ENCODE assay signal across 8 cellular contexts in the genomic region with DNA sequence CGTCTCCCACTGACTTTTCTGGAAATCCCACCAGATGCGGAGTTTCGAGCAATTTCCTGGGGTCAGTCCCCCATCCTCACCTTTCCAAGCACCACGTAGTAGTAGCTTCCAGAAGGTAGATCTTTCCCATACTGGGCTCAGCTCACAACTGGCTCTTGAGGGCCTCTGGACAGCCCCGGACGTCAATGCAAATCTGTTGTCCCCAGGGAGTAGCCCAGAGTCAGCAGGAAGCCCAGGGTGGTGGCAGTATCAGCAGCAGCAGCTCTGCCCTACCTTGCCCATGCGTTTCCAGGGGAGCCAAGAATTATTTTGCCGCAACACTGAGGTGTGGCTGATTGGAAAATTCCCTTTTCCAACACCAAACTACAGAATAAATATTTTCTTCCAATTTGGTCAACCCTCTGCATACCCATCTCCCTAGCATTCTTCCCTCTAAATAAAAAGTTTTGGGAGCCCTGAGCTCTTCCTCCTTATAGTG.
DNase-seq lines count a peak whose midpoint lies in the region; ATAC-seq and TF ChIP-seq lines count a peak whose summit lies in the region.

No MANE protein-coding gene starts in this region.

- intact Hi-C loops in posterior vena cava (cut with DNase I), result loop anchor here (10.0 kb wide), 2 partner anchors 143 to 767 kb away; a partner anchor contains a TSS

- POLR2A ChIA-PET in naive thymus-derived CD8-positive, alpha-beta T cell (lab: Charles Lee), result interaction anchor here (0.9 to 14.5 kb wide), 15 partner anchors 8 to 900 kb away, joined by 3 to 462 read pairs (median 9); a partner anchor contains a TSS

- H3K36me3 Mint-ChIP-seq in naive thymus-derived CD8-positive, alpha-beta T cell, result peaks cover 10 to 44% (median 11%) of the 10 kb centered on the region in 3 donors

- peak overlapping the region; percentile 96 for H3K27ac ChIP-seq in OCI-LY3 (ENCODE audit: low read length)

- H2AFZ ChIP-seq in OCI-LY3 (ENCODE audit: low read depth, low read length), result no peak overlapping the region

- peaks cover 48% of the 10 kb centered on the region for H4K20me1 ChIP-seq in OCI-LY3 (ENCODE audit: insufficient read depth, low read length)

- H3K4me3 Mint-ChIP-seq in naive thymus-derived CD8-positive, alpha-beta T cell, result peak overlapping the region; percentile 83 to 99 (median 96)

- DNase-seq in GM13977 (ENCODE audit: low spot score) (peak; percentile 87), kidney glomerular epithelial cell (lab: John Stamatoyannopoulos, UW) (no peak), NCI-H226 (no peak), posterior vena cava (ENCODE audit: low spot score) (no peak)
- no peak for DNase-seq in naive thymus-derived CD8-positive, alpha-beta T cell
- DNase-seq in activated effector memory CD4-positive, alpha-beta T cell treated with anti-CD3 and anti-CD28 coated beads, Interleukin-2, amount 50 U/mL, for 16 hours, result no peak

- peaks cover 85% of the 10 kb centered on the region for H3K79me2 ChIP-seq in OCI-LY3 (ENCODE audit: low read length)

- H3K27me3 ChIP-seq in OCI-LY3 (ENCODE audit: low read depth, low read length), result no peaks in the 10 kb centered on the region

- peaks cover 51 to 99% (median 92%) of the 10 kb centered on the region in 4 donors for H3K4me1 Mint-ChIP-seq in naive thymus-derived CD8-positive, alpha-beta T cell

- peaks cover 43% of the 10 kb centered on the region for H3K4me1 ChIP-seq in OCI-LY3 (ENCODE audit: low read length)

- ATAC-seq in GM21576 (IDR thresholded peaks at IDR 0.05; ENCODE audit: unreplicated experiment), result peak; percentile 35
- no peak for ATAC-seq in naive thymus-derived CD8-positive, alpha-beta T cell

- H3K4me3 ChIP-seq in OCI-LY3 (ENCODE audit: low read length), result peak overlapping the region; percentile 86

- peak overlapping the region; percentile 96 for H3K9ac ChIP-seq in OCI-LY3 (ENCODE audit: low read length)

- no peaks in the 10 kb centered on the region for H3K9me3 ChIP-seq in OCI-LY3 (ENCODE audit: insufficient read depth, low read length)

- peaks cover 0 to 5% (median 0%) of the 10 kb centered on the region in 9 donors for H3K9me3 Mint-ChIP-seq in naive thymus-derived CD8-positive, alpha-beta T cell

- H3K36me3 ChIP-seq in OCI-LY3 (replicated peaks; ENCODE audit: low read depth, low read length), result peaks cover 49% of the 10 kb centered on the region

- peaks cover 0 to 6% (median 2%) of the 10 kb centered on the region in 5 donors for H3K27me3 Mint-ChIP-seq in naive thymus-derived CD8-positive, alpha-beta T cell

- in situ Hi-C loops in GM13977 (cut with MboI; ENCODE audit: low pct_unique_long_range_greater_than_20kb, low sequenced_read_pairs, unreplicated experiment), result loop anchor here (10.0 kb wide), 1 partner anchor 143 kb away; no protein-coding TSS in a partner anchor

- H3K27ac Mint-ChIP-seq in naive thymus-derived CD8-positive, alpha-beta T cell, result peak overlapping the region; percentile 96 to 100 (median 98)

- TF ChIP-seq CTCF in GM13977 (IDR thresholded peaks at IDR 0.05; ENCODE audit: extremely low read depth, insufficient read depth, missing control alignments) (no peak), OCI-LY3 (IDR thresholded peaks at IDR 0.05; ENCODE audit: low read depth, low read length) (no peak)

- H3K4me2 ChIP-seq in OCI-LY3 (ENCODE audit: low read length), result peak overlapping the region; percentile 88
